In genomic region chr3:853489-853888, GRCh38 we compare ENCODE assay signal across 26 cellular contexts.
"Had no signal": no experiment of that assay in that cellular context is flagged by ENCODE, and none has a peak within 500 bp of the region (broad histone marks: within the 10 kb centered on the region; RNA-seq: fewer than 3 reads in every experiment).

No MANE protein-coding gene starts in this region.

- H3K4me1 ChIP-seq: gastrocnemius medialis, prostate gland, right atrium auricular region, thyroid gland, vagina had no signal

- H3K27me3 ChIP-seq: gastrocnemius medialis, hepatocyte, neutrophil, right atrium auricular region, thyroid gland, vagina had no signal

- H3K27ac ChIP-seq: epithelial cell of prostate, gastrocnemius medialis, hepatocyte, neutrophil, prostate gland, right atrium auricular region, thyroid gland, vagina had no signal

- H3K36me3 ChIP-seq: gastrocnemius medialis, neutrophil, prostate gland, right atrium auricular region, thyroid gland, vagina had no signal

- FAIRE-seq: kidney had no signal

- H3K9me3 ChIP-seq: gastrocnemius medialis, neutrophil, prostate gland, right atrium auricular region, thyroid gland, vagina had no signal

- ATAC-seq: esophagus mucosa; gastrocnemius medialis; left lobe of liver; natural killer cell; sciatic nerve; stimulated activated naive CD8-positive, alpha-beta T cell treated with anti-CD3 and anti-CD28 coated beads, Interleukin-15, amount 100 ng/mL, for 72 hours had no signal

- H3K4me3 ChIP-seq: gastrocnemius medialis, hepatocyte, lung, prostate gland, right atrium auricular region, smooth muscle cell, thyroid gland, vagina had no signal

- DNase-seq: effector CD8-positive, alpha-beta T cell; endodermal cell; foreskin fibroblast; gastrocnemius medialis; head of caudate nucleus; kidney; natural killer cell; stimulated activated CD4-positive, alpha-beta T cell treated with anti-CD3 and anti-CD28 coated beads, Interleukin-12 subunit alpha, Interleukin-12 subunit beta, amount 100 ng/mL, for 4 hours; stimulated activated CD4-positive, alpha-beta T cell treated with anti-CD3 and anti-CD28 coated beads, Interleukin-1b, Interleukin-23, amount 100 ng/mL, for 48 hours; stimulated activated CD4-positive, alpha-beta T cell treated with anti-CD3 and anti-CD28 coated beads, Interleukin-4, amount 100 ng/mL, for 1 hour; stimulated activated CD8-positive, alpha-beta memory T cell treated with anti-CD3 and anti-CD28 coated beads, Interleukin-4, amount 100 ng/mL, for 48 hours; stimulated activated naive CD4-positive, alpha-beta T cell; stimulated activated naive CD8-positive, alpha-beta T cell treated with anti-CD3 and anti-CD28 coated beads, Interleukin-15, amount 100 ng/mL, for 72 hours; thyroid gland; trophoblast cell had no signal
